10 cellular contexts compared by ENCODE assay signal in the genomic region with DNA sequence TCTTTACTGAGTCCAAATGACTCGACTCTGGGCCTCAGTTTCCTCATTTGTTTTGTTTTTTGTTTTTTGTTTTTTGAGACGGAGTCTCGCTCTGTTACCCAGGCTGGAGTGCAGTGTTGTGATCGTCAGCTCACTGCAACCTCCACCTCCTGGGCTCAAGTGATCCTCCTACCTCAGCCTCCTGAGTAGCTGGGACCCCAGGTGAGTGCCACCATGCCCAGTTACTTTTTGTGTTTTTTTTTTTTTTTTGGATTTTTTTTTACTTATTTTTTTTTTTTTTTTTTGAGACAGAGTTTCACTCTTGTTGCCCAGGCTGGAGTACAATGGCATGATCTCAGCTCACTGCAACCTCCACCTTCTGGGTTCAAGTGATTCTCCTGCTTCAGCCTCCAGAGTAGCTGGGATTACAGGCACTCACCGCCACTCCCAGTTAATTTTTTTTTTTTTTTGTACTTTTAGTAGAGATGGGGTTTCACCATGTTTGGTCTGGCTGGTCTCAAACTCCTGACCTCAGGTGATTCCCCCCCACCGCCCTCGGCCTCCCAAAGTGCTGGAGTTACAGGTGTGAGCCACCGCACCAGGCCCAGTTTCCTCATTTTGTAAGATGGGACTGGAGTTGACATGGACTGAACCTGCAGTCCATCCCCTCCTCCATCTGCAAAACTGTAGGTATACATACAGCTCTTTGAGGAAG. TPM values are rescaled to one million over a fixed set of nuclear protein-coding genes. Genes with fewer than 3 reads are reported as not detected.
DNase-seq lines count a peak whose midpoint lies in the region; ATAC-seq, FAIRE-seq and TF ChIP-seq lines count a peak whose summit lies in the region.
"Not testable (repeated sequence)": the region's sequence is repeated elsewhere in the genome, so short reads cannot be mapped to it uniquely, and the experiment has no call there.
"Had no signal": no experiment of that assay in that cellular context is flagged by ENCODE, and none has a peak within 500 bp of the region (broad histone marks: within the 10 kb centered on the region; RNA-seq: fewer than 3 reads in every experiment).

No MANE protein-coding gene starts in this region.

- not testable (repeated sequence) for TF ChIP-seq POLR2A in prostate gland (IDR thresholded peaks at IDR 0.05)

- peak overlapping the region; percentile 44 for H3K4me3 Mint-ChIP-seq in activated B cell treated with CpG ODN at 0.5 μM for 24 hours
- H3K4me3 Mint-ChIP-seq in astrocyte (ENCODE audit: unreplicated experiment) = not testable (repeated sequence)
- H3K4me3 Mint-ChIP-seq in memory B cell = peak overlapping the region; percentile 56

- H3K27ac ChIP-seq in 22Rv1 (peak overlapping the region; percentile 77), foreskin keratinocyte (peak overlapping the region; percentile 76), prostate gland (peak overlapping the region; percentile 76 to 86), subcutaneous abdominal adipose tissue (ENCODE audit: low read depth, low read length) (peak overlapping the region; percentile 88)
- not testable (repeated sequence) for H3K27ac ChIP-seq in HEK293 (ENCODE audit: extremely low read depth, low read depth, low read length); astrocyte (ENCODE audit: low read depth, low read length)

- H3K4me1 Mint-ChIP-seq in activated B cell treated with CpG ODN at 0.5 μM for 24 hours (peaks cover 57% of the 10 kb centered on the region), astrocyte (ENCODE audit: low read depth, unreplicated experiment) (peaks cover 12% of the 10 kb centered on the region), memory B cell (peaks cover 43% of the 10 kb centered on the region)

- H3K27me3 ChIP-seq in astrocyte (ENCODE audit: insufficient read depth, low read length); foreskin keratinocyte; prostate gland (replicated peaks; ENCODE audit: insufficient read depth); subcutaneous abdominal adipose tissue (ENCODE audit: control insufficient read depth in 5 of 5, insufficient read depth in 4 of 5, low read length in 5 of 5): not testable (repeated sequence)

- H3K36me3 Mint-ChIP-seq in activated B cell treated with CpG ODN at 0.5 μM for 24 hours (ENCODE audit: low read depth) (peaks cover 62% of the 10 kb centered on the region), memory B cell (peaks cover 32% of the 10 kb centered on the region)
- H3K36me3 Mint-ChIP-seq in astrocyte (ENCODE audit: low read depth, unreplicated experiment) = not testable (repeated sequence)

- H3K27me3 Mint-ChIP-seq in activated B cell treated with CpG ODN at 0.5 μM for 24 hours; astrocyte (ENCODE audit: low read depth, unreplicated experiment); memory B cell: not testable (repeated sequence)

- H4K20me1 ChIP-seq in astrocyte (ENCODE audit: insufficient read depth, low read length) = not testable (repeated sequence)

- peak overlapping the region; percentile 51 for H3K4me2 ChIP-seq in astrocyte (ENCODE audit: low read length)

- peak overlapping the region; percentile 42 for H3K9ac ChIP-seq in astrocyte (ENCODE audit: low read length)
- not testable (repeated sequence) for H3K9ac ChIP-seq in subcutaneous abdominal adipose tissue (ENCODE audit: low read length in 5 of 5)

- H3K4me1 ChIP-seq in HEK293 (ENCODE audit: control insufficient read depth, insufficient read depth, low read length); foreskin keratinocyte: not testable (repeated sequence)
- H3K4me1 ChIP-seq in astrocyte (ENCODE audit: insufficient read depth, low read length) (peaks cover 17% of the 10 kb centered on the region), prostate gland (replicated peaks) (peaks cover 12% of the 10 kb centered on the region), subcutaneous abdominal adipose tissue (ENCODE audit: control insufficient read depth in 5 of 5, insufficient read depth in 5 of 5, low read length in 5 of 5) (peaks cover 15 to 69% (median 58%) of the 10 kb centered on the region in 5 donors)

- TF ChIP-seq CTCF in 22Rv1 (IDR thresholded peaks at IDR 0.05); HEK293 (tag by site-specific recombination; IDR thresholded peaks at IDR 0.05); activated B cell treated with CpG ODN at 0.5 μM for 24 hours (IDR thresholded peaks at IDR 0.05); astrocyte (IDR thresholded peaks at IDR 0.05; ENCODE audit: insufficient read depth, low read depth, low read length); foreskin keratinocyte (conservative IDR thresholded peaks at IDR 0.05); prostate gland (IDR thresholded peaks at IDR 0.05): not testable (repeated sequence)

- not testable (repeated sequence) for FAIRE-seq in astrocyte (lab: Jason Lieb, UNC)

- peaks cover 29% of the 10 kb centered on the region for H3K79me2 ChIP-seq in astrocyte (ENCODE audit: insufficient read depth, low read length)

- not testable (repeated sequence) for H3K9me3 ChIP-seq in HEK293 (ENCODE audit: control insufficient read depth, insufficient read depth, low read depth, low read length); astrocyte (ENCODE audit: insufficient read depth, low read depth, low read length); prostate gland; subcutaneous abdominal adipose tissue (ENCODE audit: control insufficient read depth in 5 of 5, low read length in 5 of 5)

- H3K27ac Mint-ChIP-seq in activated B cell treated with CpG ODN at 0.5 μM for 24 hours (peak overlapping the region; percentile 88), memory B cell (peak overlapping the region; percentile 76)
- H3K27ac Mint-ChIP-seq in astrocyte (ENCODE audit: unreplicated experiment) = not testable (repeated sequence)

- 80% methylated on average over 8 of the region's 8 CpGs for WGBS in prostate gland

- not testable (repeated sequence) for H3K4me3 ChIP-seq in HEK293 (ENCODE audit: low read depth, low read length); astrocyte (ENCODE audit: insufficient read depth, low read depth, low read length); prostate gland
- peak overlapping the region in 1 of 5 donors; percentile 6 for H3K4me3 ChIP-seq in subcutaneous abdominal adipose tissue (ENCODE audit: low read depth in 1 of 5, low read length in 5 of 5)

- H3K36me3 ChIP-seq in HEK293 (ENCODE audit: control insufficient read depth in 2 of 2, insufficient read depth in 1 of 2, low read length in 2 of 2) = peaks cover 7 to 59% of the 10 kb centered on the region in 2 experiments; a peak in 2 of 3 replicates
- peaks cover 33% of the 10 kb centered on the region for H3K36me3 ChIP-seq in astrocyte (ENCODE audit: insufficient read depth, low read length)
- H3K36me3 ChIP-seq in prostate gland = peaks cover 26% of the 10 kb centered on the region in 2 donors
- H3K36me3 ChIP-seq in subcutaneous abdominal adipose tissue (ENCODE audit: control insufficient read depth in 5 of 5, insufficient read depth in 5 of 5, low read length in 5 of 5) = peaks cover 2 to 49% (median 48%) of the 10 kb centered on the region in 5 donors

- DNase-seq in activated B cell treated with CpG ODN at 0.5 μM for 24 hours; astrocyte (ENCODE audit: low read depth); foreskin keratinocyte; memory B cell (ENCODE audit: low spot score in 2 of 2); prostate gland (ENCODE audit: low spot score): not testable (repeated sequence)

- H3K9me3 Mint-ChIP-seq in activated B cell treated with CpG ODN at 0.5 μM for 24 hours; astrocyte (ENCODE audit: unreplicated experiment); memory B cell: not testable (repeated sequence)

- POLR2A ChIA-PET in HEK293 (lab: Yijun Ruan, JAX) = interaction anchor here (0.7 to 4.3 kb wide), 3 partner anchors 13 to 181 kb away, joined by 4 to 29 read pairs (median 14); no protein-coding TSS in a partner anchor
- POLR2A ChIA-PET in activated B cell treated with CpG ODN at 0.5 μM for 24 hours (lab: Charles Lee) = interaction anchor here (0.6 to 7.3 kb wide), 13 partner anchors 12 to 970 kb away, joined by 3 to 97 read pairs (median 3); a partner anchor contains a TSS

- CTCF ChIA-PET in HEK293 (lab: Yijun Ruan, JAX) = interaction anchor here (0.5 to 7.3 kb wide), 20 partner anchors 9 to 881 kb away, joined by 3 to 89 read pairs (median 4); a partner anchor contains a TSS
- CTCF ChIA-PET in activated B cell treated with CpG ODN at 0.5 μM for 24 hours (lab: Charles Lee) = interaction anchor here (0.6 to 7.5 kb wide), 15 partner anchors 9 to 123 kb away, joined by 3 to 138 read pairs (median 5); a partner anchor contains a TSS

- H2AFZ ChIP-seq in astrocyte (ENCODE audit: low read depth, low read length) = not testable (repeated sequence)

- not testable (repeated sequence) for ATAC-seq in activated B cell treated with CpG ODN at 0.5 μM for 24 hours (ENCODE audit: low read depth); foreskin keratinocyte; memory B cell (ENCODE audit: low read depth)

- intact Hi-C loops in activated B cell treated with CpG ODN at 0.5 μM for 24 hours (cut with micrococcal nuclease) = loop anchor here (5.0 kb wide), 1 partner anchor 904 kb away; a partner anchor contains a TSS
- intact Hi-C loops in prostate gland (cut with DNase I) = loop anchor here (5.0 kb wide), 3 partner anchors 56 to 124 kb away; a partner anchor contains a TSS

RNA-seq across cellular contexts. Expression of a gene that starts 3.0 kb away (rescaled TPM):
- total RNA-seq in activated B cell treated with CpG ODN at 0.5 μM for 24 hours = 21.0 and 23.7 TPM in 2 replicates
- 40.9 and 43.3 TPM in 2 replicates for total RNA-seq in astrocyte
- 40.9 and 43.5 TPM in 2 replicates for total RNA-seq in foreskin keratinocyte
- 65.1 and 66.6 TPM in 2 replicates for polyA plus RNA-seq in foreskin keratinocyte
- total RNA-seq in prostate gland = 100 to 1,000 TPM; 103 to 145 TPM

RNA-seq across cellular contexts. Expression of a gene that starts 3.4 kb away (rescaled TPM):
- total RNA-seq in activated B cell treated with CpG ODN at 0.5 μM for 24 hours = 63.4 and 63.6 TPM in 2 replicates
- 78.8 and 87.3 TPM in 2 replicates for total RNA-seq in astrocyte
- total RNA-seq in foreskin keratinocyte = 101 and 108 TPM in 2 replicates
- polyA plus RNA-seq in foreskin keratinocyte = 114 and 120 TPM in 2 replicates
- total RNA-seq in prostate gland = 100 to 1,000 TPM; 217 to 237 TPM

RNA-seq across cellular contexts. Expression of a gene that starts 12.5 kb away (rescaled TPM):
- total RNA-seq in activated B cell treated with CpG ODN at 0.5 μM for 24 hours (0.67 and 0.81 TPM in 2 replicates), astrocyte (0.55 and 0.70 TPM in 2 replicates), foreskin keratinocyte (0.14 and 0.18 TPM in 2 replicates), prostate gland (under 1 TPM in 1 of 2 donors, not detected in 1; 0.91 TPM)
- 0.11 and 0.12 TPM in 2 replicates for polyA plus RNA-seq in foreskin keratinocyte
- total RNA-seq: dermis microvascular lymphatic vessel endothelial cell, esophagus mucosa had no signal

RNA-seq across cellular contexts. Expression of a gene that starts 18.9 kb away (rescaled TPM):
- 40.7 and 45.0 TPM in 2 replicates for total RNA-seq in activated B cell treated with CpG ODN at 0.5 μM for 24 hours
- 34.8 and 37.2 TPM in 2 replicates for total RNA-seq in astrocyte
- 435 and 443 TPM in 2 replicates for total RNA-seq in foreskin keratinocyte
- polyA plus RNA-seq in foreskin keratinocyte = 367 and 396 TPM in 2 replicates
- 100 to 1,000 TPM; 139 to 193 TPM for total RNA-seq in prostate gland

RNA-seq across cellular contexts. Expression of a gene that starts 56.4 kb away (rescaled TPM):
- total RNA-seq in activated B cell treated with CpG ODN at 0.5 μM for 24 hours (711 and 737 TPM in 2 replicates), astrocyte (521 and 535 TPM in 2 replicates), foreskin keratinocyte (794 and 818 TPM in 2 replicates), prostate gland (100 to 1,000 TPM; 182 to 207 TPM)
- polyA plus RNA-seq in foreskin keratinocyte = 894 and 918 TPM in 2 replicates
